17 cellular contexts compared by ENCODE assay signal in genomic region chr5:148739524-148739923, GRCh38.
DNase-seq lines count a peak whose midpoint lies in the region; ATAC-seq, FAIRE-seq and TF ChIP-seq lines count a peak whose summit lies in the region.
"Had no signal": no experiment of that assay in that cellular context is flagged by ENCODE, and none has a peak within 500 bp of the region (broad histone marks: within the 10 kb centered on the region; RNA-seq: fewer than 3 reads in every experiment).

No MANE protein-coding gene starts in this region.

- peak overlapping the region in 4 of 7 donors; percentile 17 to 90 (median 71) for H3K27ac Mint-ChIP-seq in CD14-positive monocyte

- CTCF ChIA-PET in A673 (lab: Charles Lee) = interaction anchor here (0.6 to 2.2 kb wide), 5 partner anchors 9 to 377 kb away, joined by 3 to 8 read pairs (median 3); no protein-coding TSS in a partner anchor

- FAIRE-seq in pancreas (lab: Jason Lieb, UNC) = no peak
- FAIRE-seq: GM12891 had no signal

- intact Hi-C loops in CD14-positive monocyte (cut with micrococcal nuclease) (loop anchor here (10.0 kb wide), 2 partner anchors 215 to 295 kb away; no protein-coding TSS in a partner anchor), pancreas (cut with DNase I) (loop anchor here in 2 of 3 donors (5.0 to 10.0 kb wide), 4 partner anchors 288 to 565 kb away; no protein-coding TSS in a partner anchor), A673 (cut with micrococcal nuclease; ENCODE audit: unreplicated experiment) (loop anchor here (2.0 kb wide), 1 partner anchor 259 kb away; no protein-coding TSS in a partner anchor)

- H3K4me1 Mint-ChIP-seq in CD14-positive monocyte = peaks cover 35% of the 10 kb centered on the region

- WGBS in pancreas, 2 donors = 55 to 58% methylated on average over 2 of the region's 2 CpGs

- H3K36me3 ChIP-seq in pancreas (no peaks in the 10 kb centered on the region), A673 (ENCODE audit: insufficient read depth, low read length, poor library complexity, severe bottlenecking) (no peaks in the 10 kb centered on the region)
- H3K36me3 ChIP-seq: cardiac muscle cell, left ventricle myocardium inferior had no signal

- TF ChIP-seq CTCF in CD14-positive monocyte (IDR thresholded peaks at IDR 0.05) = no peak
- TF ChIP-seq CTCF in pancreas (IDR thresholded peaks at IDR 0.05) = no peak
- no peak for TF ChIP-seq CTCF in A673 (conservative IDR thresholded peaks at IDR 0.05; ENCODE audit: low read depth, low read length)

- no TSS peak for BruUV-seq in A673 (replicated peaks; lab: Mats Ljungman, UMichigan)

- H3K36me3 Mint-ChIP-seq in CD14-positive monocyte = peaks cover 0 to 1% of the 10 kb centered on the region in 2 donors

- POLR2A ChIA-PET in A673 (lab: Charles Lee; ENCODE audit: low non-redundant PET) = no interaction called here

- H3K27me3 ChIP-seq in pancreas (no peaks in the 10 kb centered on the region), A673 (replicated peaks; ENCODE audit: insufficient read depth, low read depth, low read length, poor library complexity) (peaks cover 44% of the 10 kb centered on the region)
- H3K27me3 ChIP-seq: cardiac muscle cell had no signal

- H3K4me3 Mint-ChIP-seq in CD14-positive monocyte = peak overlapping the region in 1 of 2 donors; percentile 88

- H3K27me3 Mint-ChIP-seq in CD14-positive monocyte (ENCODE audit: low read depth in 3 of 3) = peaks cover 0 to 3% (median 1%) of the 10 kb centered on the region in 3 donors

- H3K9me3 ChIP-seq in pancreas = no peaks in the 10 kb centered on the region
- H3K9me3 ChIP-seq in A673 (ENCODE audit: low read depth, low read length, poor library complexity, severe bottlenecking) = no peaks in the 10 kb centered on the region
- H3K9me3 ChIP-seq: Caco-2, left ventricle myocardium inferior, psoas muscle had no signal

- H3K27ac ChIP-seq in pancreas (peak overlapping the region in 2 of 4 donors; percentile 44 to 69), A673 (ENCODE audit: low read depth, low read length, poor library complexity, severe bottlenecking) (no peak overlapping the region)
- H3K27ac ChIP-seq: cardiac muscle cell, left ventricle myocardium inferior, psoas muscle had no signal

- H3K4me1 ChIP-seq in pancreas (peaks cover 0 to 16% (median 7%) of the 10 kb centered on the region in 3 donors), A673 (ENCODE audit: insufficient read depth, low read length, poor library complexity, severe bottlenecking) (no peaks in the 10 kb centered on the region)
- H3K4me1 ChIP-seq: Caco-2 had no signal

- no peaks in the 10 kb centered on the region for H3K9me3 Mint-ChIP-seq in CD14-positive monocyte

- H3K4me3 ChIP-seq in pancreas = no peak overlapping the region
- no peak overlapping the region for H3K4me3 ChIP-seq in A673 (ENCODE audit: low read depth, low read length, poor library complexity, severe bottlenecking)
- H3K4me3 ChIP-seq: cardiac muscle cell, left ventricle myocardium inferior, psoas muscle had no signal

- DNase-seq in CD14-positive monocyte (ENCODE audit: low spot score) (no peak), RPMI7951 (ENCODE audit: low read depth) (peak; percentile 53), fibroblast of gingiva (ENCODE audit: low read depth) (peak; percentile 71), pancreas (no peak), RPMI8226 (no peak), A673 (ENCODE audit: low spot score) (no peak), NCI-H526 treated with DMSO at 0.1 percent for 48 hours (lab: John Stamatoyannopoulos, UW) (no peak)
- no peak for DNase-seq in activated naive CD4-positive, alpha-beta T cell treated with Interleukin-2 at 50 U/mL for 16 hours
- DNase-seq: activated CD4-positive, alpha-beta T cell treated with anti-CD3 and anti-CD28 coated beads for 4 hours; Caco-2; effector CD4-positive, alpha-beta T cell; left ventricle myocardium inferior; NCI-H345; psoas muscle; SHP77 had no signal

- peak; percentile 21 to 67 (median 46) for ATAC-seq in pancreas
- ATAC-seq: psoas muscle had no signal

Comparison
In these comparisons a context has a peak if more than half of its experiments do, and no peak if none do; other contexts are left out.
1. DNase-seq: peak in RPMI7951 (single experiment) and fibroblast of gingiva (single experiment); none in CD14-positive monocyte (single experiment), pancreas (0 of 6), activated naive CD4-positive, alpha-beta T cell treated with Interleukin-2 at 50 U/mL for 16 hours (single experiment), RPMI8226 (single experiment), A673 (single experiment) and NCI-H526 treated with DMSO at 0.1 percent for 48 hours (single experiment).